8 cellular contexts compared by ENCODE assay signal in the genomic region with DNA sequence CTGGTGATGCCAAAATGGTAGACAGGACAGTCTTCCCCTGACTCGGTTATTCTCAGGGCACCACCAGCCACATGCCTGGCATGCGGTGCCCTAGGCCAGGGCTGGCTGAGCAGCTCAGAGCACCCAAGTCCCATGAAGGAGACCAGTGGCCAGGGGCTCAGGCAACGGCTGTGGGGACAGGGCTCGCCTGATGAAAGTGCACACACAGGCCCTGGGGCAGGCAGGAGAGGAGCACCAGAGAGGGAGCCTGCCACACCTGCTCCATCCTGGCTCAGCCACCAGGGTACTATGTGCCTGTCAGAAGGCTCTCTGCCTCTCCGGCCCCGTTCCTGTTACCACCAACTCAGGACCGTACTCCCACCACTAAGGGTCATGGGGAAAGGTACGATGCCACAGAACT. TPM values are rescaled to one million over a fixed set of nuclear protein-coding genes. Genes with fewer than 3 reads are reported as not detected.
"Had no signal": no experiment of that assay in that cellular context is flagged by ENCODE, and none has a peak within 500 bp of the region (broad histone marks: within the 10 kb centered on the region; RNA-seq: fewer than 3 reads in every experiment).

No MANE protein-coding gene starts in this region.

- H3K36me3 Mint-ChIP-seq: IgD-negative memory B cell had no signal

- DNase-seq: GOT3, H9, HCEC 1CT, KBM-7 had no signal

- H3K4me3 Mint-ChIP-seq: H9, IgD-negative memory B cell had no signal

- H3K27ac Mint-ChIP-seq: H9, IgD-negative memory B cell had no signal

- H3K9ac ChIP-seq: KMS-11 had no signal

- H3K9me3 Mint-ChIP-seq: H9, IgD-negative memory B cell had no signal

- H3K4me2 ChIP-seq: KMS-11 had no signal

- H3K27ac ChIP-seq: HL-60, KMS-11 had no signal

RNA-seq across cellular contexts. Expression of gene ELFN2, which starts 12.1 kb away (rescaled TPM):
- total RNA-seq: HepG2 had no signal
- polyA plus RNA-seq: IgD-negative memory B cell had no signal
